ENCODE assay signal across 8 cellular contexts in the genomic region with DNA sequence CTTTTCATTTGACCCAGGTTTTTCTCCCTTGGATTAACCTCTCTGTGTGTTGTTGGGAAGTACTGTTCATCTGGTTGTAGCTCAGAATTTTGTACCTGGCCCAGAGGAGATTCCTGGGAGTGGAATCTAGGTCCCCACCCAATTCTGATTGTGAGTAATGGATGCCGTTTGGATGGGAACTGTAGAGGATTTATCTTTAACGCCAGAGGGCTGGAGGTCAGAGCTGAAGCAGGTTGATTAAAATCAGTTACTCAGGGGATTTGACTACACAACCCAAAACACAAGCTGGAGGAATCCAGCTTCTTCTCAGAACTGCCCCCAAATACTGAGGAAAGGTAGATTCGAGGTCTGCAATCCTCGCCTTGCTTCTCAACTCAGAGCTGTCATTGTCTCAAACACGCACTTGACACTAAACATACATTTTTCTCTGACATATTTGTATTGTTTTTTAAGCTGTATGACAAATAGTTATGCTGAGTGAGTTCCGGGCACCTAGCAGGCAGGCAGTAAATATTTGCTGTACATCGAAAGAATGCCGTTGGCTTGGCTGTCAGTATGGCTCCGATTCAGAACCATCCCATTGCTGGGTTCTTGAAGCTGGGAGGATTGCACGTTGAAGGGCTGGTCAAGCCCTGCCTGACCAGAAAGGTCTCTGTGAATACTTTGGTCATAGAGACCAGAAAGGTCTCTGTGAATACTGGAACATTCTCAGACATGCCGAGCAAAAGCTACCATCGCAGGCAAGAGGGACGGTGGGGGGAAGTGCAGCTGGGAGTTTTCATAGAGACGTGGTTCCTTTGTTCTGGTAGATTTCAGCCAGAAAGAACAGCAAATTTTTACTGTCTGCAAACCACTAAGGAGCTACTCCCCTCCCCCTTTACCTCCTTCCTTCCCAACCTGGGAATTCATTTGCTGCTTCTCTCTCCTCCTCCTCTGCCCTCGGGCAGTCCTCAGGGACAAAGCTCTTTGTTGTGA.
A peak's percentile ranks its signal among the peaks of the same experiment; 100 is the strongest.
DNase-seq lines count a peak whose midpoint lies in the region; ATAC-seq and TF ChIP-seq lines count a peak whose summit lies in the region.

No MANE protein-coding gene starts in this region.

- no peaks in the 10 kb centered on the region for H3K36me3 Mint-ChIP-seq in CD8-positive, alpha-beta T cell

- H3K9me3 ChIP-seq in CD8-positive, alpha-beta T cell (ENCODE audit: low read length), result no peaks in the 10 kb centered on the region
- H3K9me3 ChIP-seq in MG63 (no peaks in the 10 kb centered on the region), mucosa of rectum (ENCODE audit: control insufficient read depth in 2 of 2, low read length in 2 of 2) (no peaks in the 10 kb centered on the region)

- no peaks in the 10 kb centered on the region for H3K27me3 Mint-ChIP-seq in CD8-positive, alpha-beta T cell (ENCODE audit: low read depth)

- peak overlapping the region; percentile 77 for H3K4me3 ChIP-seq in CD8-positive, alpha-beta T cell (ENCODE audit: low read depth, low read length)
- H3K4me3 ChIP-seq in MG63 (peak overlapping the region; percentile 36), cardiac fibroblast (replicated peaks in 1 of 2; ENCODE audit: low read depth in 2 of 2, low read length in 2 of 2) (peak overlapping the region; percentile 43 to 44), mucosa of rectum (ENCODE audit: low read length in 2 of 2) (peak overlapping the region; percentile 74 to 78)

- no peak overlapping the region for H3K27ac Mint-ChIP-seq in CD8-positive, alpha-beta T cell

- no peak for ATAC-seq in CD8-positive, alpha-beta T cell
- ATAC-seq in HG03457 (IDR thresholded peaks at IDR 0.05; ENCODE audit: unreplicated experiment) (no peak), HG03342 (IDR thresholded peaks at IDR 0.05; ENCODE audit: unreplicated experiment) (no peak)

- H3K9me3 Mint-ChIP-seq in CD8-positive, alpha-beta T cell, result no peaks in the 10 kb centered on the region

- POLR2A ChIA-PET in CD8-positive, alpha-beta T cell (lab: Charles Lee), result interaction anchor here (1.0 kb wide), 1 partner anchor 13 kb away, joined by 3 read pairs; no protein-coding TSS in a partner anchor

- DNase-seq in CD8-positive, alpha-beta T cell, result no peak
- DNase-seq in MG63, result peak; percentile 23
- DNase-seq in cardiac fibroblast (ENCODE audit: low read depth in 2 of 2), result peak; percentile 25 to 48
- no peak for DNase-seq in NCI-H82 treated with DMSO at 0.1 percent for 48 hours (lab: John Stamatoyannopoulos, UW; ENCODE audit: unreplicated experiment)
- DNase-seq in GM19240 (ENCODE audit: insufficient read length, low spot score), result no peak

- H3K4me1 Mint-ChIP-seq in CD8-positive, alpha-beta T cell (ENCODE audit: low read depth), result peaks cover 40% of the 10 kb centered on the region

- H3K27me3 ChIP-seq in CD8-positive, alpha-beta T cell (ENCODE audit: insufficient read depth, low read length), result no peaks in the 10 kb centered on the region
- H3K27me3 ChIP-seq in MG63, result no peaks in the 10 kb centered on the region
- H3K27me3 ChIP-seq in mucosa of rectum (ENCODE audit: control insufficient read depth in 2 of 2, insufficient read depth in 2 of 2, low read length in 2 of 2), result peaks cover 0 to 4% of the 10 kb centered on the region in 2 donors

- no peaks in the 10 kb centered on the region for H3K36me3 ChIP-seq in CD8-positive, alpha-beta T cell (ENCODE audit: insufficient read depth, low read length)
- H3K36me3 ChIP-seq in MG63 (no peaks in the 10 kb centered on the region), mucosa of rectum (ENCODE audit: control insufficient read depth in 2 of 2, insufficient read depth in 2 of 2, low read length in 2 of 2) (no peaks in the 10 kb centered on the region)

- peak overlapping the region in 1 of 2 donors; percentile 63 for H3K9ac ChIP-seq in mucosa of rectum (ENCODE audit: low read depth in 1 of 2, low read length in 2 of 2)

- intact Hi-C loops in CD8-positive, alpha-beta T cell (cut with DNase I, micrococcal nuclease), result loop anchor here (1.0 to 10.0 kb wide), 3 partner anchors 548 to 930 kb away; no protein-coding TSS in a partner anchor

- TF ChIP-seq CTCF in CD8-positive, alpha-beta T cell (IDR thresholded peaks at IDR 0.05), result no peak
- TF ChIP-seq CTCF in cardiac fibroblast (IDR thresholded peaks at IDR 0.05; ENCODE audit: low read depth, low read length), result no peak

- CTCF ChIA-PET in CD8-positive, alpha-beta T cell (lab: Charles Lee), result interaction anchor here (0.7 to 2.6 kb wide), 9 partner anchors 10 to 850 kb away, joined by 3 to 23 read pairs (median 3); no protein-coding TSS in a partner anchor

- no peak overlapping the region for H3K27ac ChIP-seq in CD8-positive, alpha-beta T cell (ENCODE audit: low read depth, low read length)
- H3K27ac ChIP-seq in mucosa of rectum (ENCODE audit: low read depth in 2 of 2, low read length in 2 of 2), result no peak overlapping the region

- H3K4me3 Mint-ChIP-seq in CD8-positive, alpha-beta T cell, result peak overlapping the region; percentile 84

- H3K4me1 ChIP-seq in CD8-positive, alpha-beta T cell (ENCODE audit: insufficient read depth, low read length), result peaks cover 30% of the 10 kb centered on the region
- peaks cover 10 to 14% of the 10 kb centered on the region in 2 donors for H3K4me1 ChIP-seq in mucosa of rectum (ENCODE audit: control insufficient read depth in 2 of 2, insufficient read depth in 2 of 2, low read length in 2 of 2)

Comparison
In these comparisons a context has a peak if more than half of its experiments do, and no peak if none do; other contexts are left out.
1. DNase-seq: peak in MG63 (single experiment) and cardiac fibroblast (2 of 2); none in CD8-positive, alpha-beta T cell (0 of 7), NCI-H82 treated with DMSO at 0.1 percent for 48 hours (single experiment) and GM19240 (single experiment).
2. Peak in every context shown above with its lines, with median percentiles within 50 percentile points of each other: H3K4me3 ChIP-seq.